ENCODE assay signal across 10 cellular contexts in the genomic region with DNA sequence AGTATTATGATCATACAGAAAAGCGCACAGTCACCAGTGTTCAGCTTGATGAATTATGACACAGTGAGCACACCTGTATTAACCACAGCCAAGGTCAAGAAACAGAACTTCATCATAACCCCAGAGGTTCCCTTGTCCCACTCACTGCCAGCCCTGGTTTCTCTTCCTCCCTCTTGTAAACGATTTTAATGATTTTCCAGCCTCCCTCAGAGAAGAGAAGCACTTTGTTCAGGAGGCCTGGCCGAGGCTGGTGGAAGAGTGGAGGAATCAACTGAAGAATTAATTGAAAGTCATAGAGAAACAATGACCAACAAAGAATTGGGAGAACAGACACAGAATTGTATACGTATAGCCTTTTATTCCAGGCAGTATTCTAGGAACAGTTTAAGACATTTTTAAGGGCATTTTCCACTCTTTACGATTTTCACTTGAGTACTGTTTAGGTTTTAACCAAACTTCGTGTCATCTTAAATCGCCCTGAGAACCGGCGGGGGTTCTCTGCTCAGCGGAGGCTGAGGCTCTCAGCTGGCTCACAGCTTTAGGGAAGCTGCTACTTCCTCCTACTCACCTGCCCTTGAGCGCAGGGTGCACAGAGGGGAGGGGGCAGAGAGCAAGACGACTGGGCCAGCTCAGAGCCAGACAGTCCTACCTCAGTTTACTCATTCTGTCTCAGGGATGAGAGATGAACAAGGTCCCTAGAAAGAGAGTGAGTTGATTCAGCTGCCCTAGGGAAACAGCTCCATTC.
DNase-seq lines count a peak whose midpoint lies in the region; ATAC-seq and TF ChIP-seq lines count a peak whose summit lies in the region.
"Had no signal": no experiment of that assay in that cellular context is flagged by ENCODE, and none has a peak within 500 bp of the region (broad histone marks: within the 10 kb centered on the region; RNA-seq: fewer than 3 reads in every experiment).

No MANE protein-coding gene starts in this region.

- H3K36me3 Mint-ChIP-seq in GM23338 (ENCODE audit: low read depth), result peaks cover 3% of the 10 kb centered on the region

- no peak overlapping the region for H3K27ac Mint-ChIP-seq in GM23338

- no peaks in the 10 kb centered on the region for H3K79me2 ChIP-seq in GM23338 (replicated peaks; ENCODE audit: insufficient read depth)

- no peak for DNase-seq in activated CD4-positive, CD25-positive, alpha-beta regulatory T cell treated with anti-CD3 and anti-CD28 coated beads, Interleukin-2, amount 50 U/mL, for 72 hours
- DNase-seq in GM23338 (ENCODE audit: low spot score) (no peak), mucosa of descending colon (no peak), NCI-H82 treated with DMSO at 0.1 percent for 48 hours (lab: John Stamatoyannopoulos, UW; ENCODE audit: unreplicated experiment) (no peak), SKM-1 (lab: John Stamatoyannopoulos, UW; ENCODE audit: unreplicated experiment) (no peak), NCI-H1105 (lab: John Stamatoyannopoulos, UW) (no peak)
- DNase-seq: dorsolateral prefrontal cortex, trophoblast cell had no signal

- H3K36me3 ChIP-seq in GM23338 (ENCODE audit: insufficient read depth), result no peaks in the 10 kb centered on the region
- no peaks in the 10 kb centered on the region for H3K36me3 ChIP-seq in mucosa of descending colon (ENCODE audit: low read depth)

- H3F3A ChIP-seq in GM23338 (replicated peaks; ENCODE audit: low read depth), result no peaks in the 10 kb centered on the region

- no peaks in the 10 kb centered on the region for H3K4me1 Mint-ChIP-seq in GM23338

- H3K4me3 Mint-ChIP-seq in GM23338, result no peak overlapping the region

- peaks cover 2% of the 10 kb centered on the region for H3K27me3 Mint-ChIP-seq in GM23338 (ENCODE audit: insufficient read depth, low read depth, poor library complexity)

- H3K4me3 ChIP-seq in GM23338, result no peak overlapping the region
- no peak overlapping the region for H3K4me3 ChIP-seq in mucosa of descending colon
- H3K4me3 ChIP-seq: dorsolateral prefrontal cortex had no signal

- H3K4me2 ChIP-seq in GM23338, result no peak overlapping the region

- H3K9me3 ChIP-seq in mucosa of descending colon, result peaks cover 6% of the 10 kb centered on the region

- H4K20me1 ChIP-seq in GM23338 (replicated peaks; ENCODE audit: insufficient read depth), result no peaks in the 10 kb centered on the region

- H3K27me3 ChIP-seq in GM23338 (ENCODE audit: insufficient read depth), result no peaks in the 10 kb centered on the region

- H2AFZ ChIP-seq in GM23338, result peak overlapping the region; percentile 49; the same call in 1 of the 2 replicates

- no peaks in the 10 kb centered on the region for H3K4me1 ChIP-seq in GM23338 (ENCODE audit: insufficient read depth)
- no peaks in the 10 kb centered on the region for H3K4me1 ChIP-seq in mucosa of descending colon (ENCODE audit: low read depth)

- peaks cover 12% of the 10 kb centered on the region for H3K9me3 Mint-ChIP-seq in GM23338

- H3K9me2 ChIP-seq in GM23338 (ENCODE audit: insufficient read depth), result peaks cover 15% of the 10 kb centered on the region; the same call in 1 of the 2 replicates

- peak; percentile 54 to 63 for ATAC-seq in activated CD4-positive, CD25-positive, alpha-beta regulatory T cell treated with anti-CD3 and anti-CD28 coated beads, Interleukin-2, amount 50 U/mL, for 24 hours
- ATAC-seq in GM23338, result no peak
- ATAC-seq in HG03575 (IDR thresholded peaks at IDR 0.05; ENCODE audit: extremely low read depth, insufficient number of reproducible peaks, low FRiP score, unreplicated experiment), result peak; percentile 23
- peak; percentile 49 for ATAC-seq in mucosa of descending colon

- intact Hi-C loops in mucosa of descending colon (cut with DNase I, micrococcal nuclease), result no loop called here

- no peak overlapping the region for H3K27ac ChIP-seq in GM23338 (ENCODE audit: low read depth)
- H3K27ac ChIP-seq: dorsolateral prefrontal cortex had no signal

- TF ChIP-seq CTCF in GM23338 (conservative IDR thresholded peaks at IDR 0.05; ENCODE audit: low read depth in 2 of 2) (no peak), mucosa of descending colon (IDR thresholded peaks at IDR 0.05) (no peak)

TF ChIP-seq in GM23338, 12 proteins besides CTCF, POLR2A, EP300 and RAD21 (continues in another document):
- TF ChIP-seq POLR2AphosphoS5 (IDR thresholded peaks at IDR 0.05; ENCODE audit: low read depth) (no peak), EZH2phosphoT487 (IDR thresholded peaks at IDR 0.05; ENCODE audit: unreplicated experiment) (no peak), EZH2 (IDR thresholded peaks at IDR 0.05; ENCODE audit: low read depth, unreplicated experiment) (no peak), JUNB (IDR thresholded peaks at IDR 0.05; ENCODE audit: unreplicated experiment) (no peak), STAT1 (IDR thresholded peaks at IDR 0.05; ENCODE audit: unreplicated experiment) (no peak), ZNF331 (CRISPR knock-in tag; IDR thresholded peaks at IDR 0.05; ENCODE audit: low read depth) (no peak), NANOG (IDR thresholded peaks at IDR 0.05; ENCODE audit: borderline replicate concordance) (no peak), ZNF114 (CRISPR knock-in tag; IDR thresholded peaks at IDR 0.05) (no peak)
- TF ChIP-seq, protein P1, sequence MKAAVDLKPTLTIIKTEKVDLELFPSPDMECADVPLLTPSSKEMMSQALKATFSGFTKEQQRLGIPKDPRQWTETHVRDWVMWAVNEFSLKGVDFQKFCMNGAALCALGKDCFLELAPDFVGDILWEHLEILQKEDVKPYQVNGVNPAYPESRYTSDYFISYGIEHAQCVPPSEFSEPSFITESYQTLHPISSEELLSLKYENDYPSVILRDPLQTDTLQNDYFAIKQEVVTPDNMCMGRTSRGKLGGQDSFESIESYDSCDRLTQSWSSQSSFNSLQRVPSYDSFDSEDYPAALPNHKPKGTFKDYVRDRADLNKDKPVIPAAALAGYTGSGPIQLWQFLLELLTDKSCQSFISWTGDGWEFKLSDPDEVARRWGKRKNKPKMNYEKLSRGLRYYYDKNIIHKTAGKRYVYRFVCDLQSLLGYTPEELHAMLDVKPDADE (IDR thresholded peaks at IDR 0.05), result no peak
- TF ChIP-seq, protein P2, sequence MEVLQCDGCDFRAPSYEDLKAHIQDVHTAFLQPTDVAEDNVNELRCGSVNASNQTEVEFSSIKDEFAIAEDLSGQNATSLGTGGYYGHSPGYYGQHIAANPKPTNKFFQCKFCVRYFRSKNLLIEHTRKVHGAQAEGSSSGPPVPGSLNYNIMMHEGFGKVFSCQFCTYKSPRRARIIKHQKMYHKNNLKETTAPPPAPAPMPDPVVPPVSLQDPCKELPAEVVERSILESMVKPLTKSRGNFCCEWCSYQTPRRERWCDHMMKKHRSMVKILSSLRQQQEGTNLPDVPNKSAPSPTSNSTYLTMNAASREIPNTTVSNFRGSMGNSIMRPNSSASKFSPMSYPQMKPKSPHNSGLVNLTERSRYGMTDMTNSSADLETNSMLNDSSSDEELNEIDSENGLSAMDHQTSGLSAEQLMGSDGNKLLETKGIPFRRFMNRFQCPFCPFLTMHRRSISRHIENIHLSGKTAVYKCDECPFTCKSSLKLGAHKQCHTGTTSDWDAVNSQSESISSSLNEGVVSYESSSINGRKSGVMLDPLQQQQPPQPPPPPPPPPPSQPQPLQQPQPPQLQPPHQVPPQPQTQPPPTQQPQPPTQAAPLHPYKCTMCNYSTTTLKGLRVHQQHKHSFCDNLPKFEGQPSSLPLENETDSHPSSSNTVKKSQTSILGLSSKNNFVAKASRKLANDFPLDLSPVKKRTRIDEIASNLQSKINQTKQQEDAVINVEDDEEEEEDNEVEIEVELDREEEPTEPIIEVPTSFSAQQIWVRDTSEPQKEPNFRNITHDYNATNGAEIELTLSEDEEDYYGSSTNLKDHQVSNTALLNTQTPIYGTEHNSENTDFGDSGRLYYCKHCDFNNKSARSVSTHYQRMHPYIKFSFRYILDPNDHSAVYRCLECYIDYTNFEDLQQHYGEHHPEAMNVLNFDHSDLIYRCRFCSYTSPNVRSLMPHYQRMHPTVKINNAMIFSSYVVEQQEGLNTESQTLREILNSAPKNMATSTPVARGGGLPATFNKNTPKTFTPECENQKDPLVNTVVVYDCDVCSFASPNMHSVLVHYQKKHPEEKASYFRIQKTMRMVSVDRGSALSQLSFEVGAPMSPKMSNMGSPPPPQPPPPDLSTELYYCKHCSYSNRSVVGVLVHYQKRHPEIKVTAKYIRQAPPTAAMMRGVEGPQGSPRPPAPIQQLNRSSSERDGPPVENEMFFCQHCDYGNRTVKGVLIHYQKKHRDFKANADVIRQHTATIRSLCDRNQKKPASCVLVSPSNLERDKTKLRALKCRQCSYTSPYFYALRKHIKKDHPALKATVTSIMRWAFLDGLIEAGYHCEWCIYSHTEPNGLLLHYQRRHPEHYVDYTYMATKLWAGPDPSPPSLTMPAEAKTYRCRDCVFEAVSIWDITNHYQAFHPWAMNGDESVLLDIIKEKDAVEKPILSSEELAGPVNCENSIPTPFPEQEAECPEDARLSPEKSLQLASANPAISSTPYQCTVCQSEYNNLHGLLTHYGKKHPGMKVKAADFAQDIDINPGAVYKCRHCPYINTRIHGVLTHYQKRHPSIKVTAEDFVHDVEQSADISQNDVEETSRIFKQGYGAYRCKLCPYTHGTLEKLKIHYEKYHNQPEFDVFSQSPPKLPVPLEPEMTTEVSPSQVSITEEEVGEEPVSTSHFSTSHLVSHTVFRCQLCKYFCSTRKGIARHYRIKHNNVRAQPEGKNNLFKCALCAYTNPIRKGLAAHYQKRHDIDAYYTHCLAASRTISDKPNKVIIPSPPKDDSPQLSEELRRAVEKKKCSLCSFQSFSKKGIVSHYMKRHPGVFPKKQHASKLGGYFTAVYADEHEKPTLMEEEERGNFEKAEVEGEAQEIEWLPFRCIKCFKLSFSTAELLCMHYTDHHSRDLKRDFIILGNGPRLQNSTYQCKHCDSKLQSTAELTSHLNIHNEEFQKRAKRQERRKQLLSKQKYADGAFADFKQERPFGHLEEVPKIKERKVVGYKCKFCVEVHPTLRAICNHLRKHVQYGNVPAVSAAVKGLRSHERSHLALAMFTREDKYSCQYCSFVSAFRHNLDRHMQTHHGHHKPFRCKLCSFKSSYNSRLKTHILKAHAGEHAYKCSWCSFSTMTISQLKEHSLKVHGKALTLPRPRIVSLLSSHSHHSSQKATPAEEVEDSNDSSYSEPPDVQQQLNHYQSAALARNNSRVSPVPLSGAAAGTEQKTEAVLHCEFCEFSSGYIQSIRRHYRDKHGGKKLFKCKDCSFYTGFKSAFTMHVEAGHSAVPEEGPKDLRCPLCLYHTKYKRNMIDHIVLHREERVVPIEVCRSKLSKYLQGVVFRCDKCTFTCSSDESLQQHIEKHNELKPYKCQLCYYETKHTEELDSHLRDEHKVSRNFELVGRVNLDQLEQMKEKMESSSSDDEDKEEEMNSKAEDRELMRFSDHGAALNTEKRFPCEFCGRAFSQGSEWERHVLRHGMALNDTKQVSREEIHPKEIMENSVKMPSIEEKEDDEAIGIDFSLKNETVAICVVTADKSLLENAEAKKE (CRISPR knock-in tag; IDR thresholded peaks at IDR 0.05), result no peak
